8 cellular contexts compared by ENCODE assay signal in the genomic region with DNA sequence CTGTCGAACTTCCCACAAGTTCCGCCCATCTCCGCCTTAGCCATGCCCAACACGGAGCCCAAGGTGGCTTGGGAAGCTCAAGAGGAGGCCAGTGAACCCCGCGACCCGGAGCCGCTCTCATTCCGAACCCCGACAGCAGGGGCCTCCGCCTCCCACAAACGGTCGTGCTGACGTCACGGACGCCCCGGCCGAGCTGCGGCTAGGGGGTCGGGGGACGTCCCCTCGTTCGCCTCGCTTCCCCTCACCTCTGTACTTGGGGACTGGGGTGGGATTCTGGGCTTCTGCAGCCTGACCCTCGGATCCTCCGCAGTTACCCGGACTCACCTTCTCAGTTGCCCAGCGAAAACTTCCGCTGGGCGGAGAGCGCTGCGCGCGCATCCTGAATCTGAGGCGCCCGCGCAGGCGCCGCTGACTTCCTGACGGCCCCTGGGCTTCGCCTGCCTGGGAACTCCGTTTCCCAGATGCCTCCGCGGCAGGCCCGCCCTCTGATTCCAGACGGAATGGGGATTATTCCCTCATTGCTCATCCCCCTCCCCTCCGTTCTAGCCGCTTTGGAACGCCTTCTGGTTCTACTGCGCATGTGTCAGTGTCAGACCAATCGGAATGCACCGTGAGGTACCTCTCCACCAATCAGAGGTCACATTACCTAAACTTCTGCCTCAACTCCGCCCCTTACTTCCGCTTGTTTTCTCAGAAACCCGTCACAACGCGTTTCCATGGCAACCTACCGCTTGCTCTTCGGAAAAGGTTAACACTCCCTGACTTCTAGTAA. TPM values are rescaled to one million over a fixed set of nuclear protein-coding genes. Genes with fewer than 3 reads are reported as not detected.
DNase-seq lines count a peak whose midpoint lies in the region; ATAC-seq, FAIRE-seq and TF ChIP-seq lines count a peak whose summit lies in the region.

A gene with protein sequence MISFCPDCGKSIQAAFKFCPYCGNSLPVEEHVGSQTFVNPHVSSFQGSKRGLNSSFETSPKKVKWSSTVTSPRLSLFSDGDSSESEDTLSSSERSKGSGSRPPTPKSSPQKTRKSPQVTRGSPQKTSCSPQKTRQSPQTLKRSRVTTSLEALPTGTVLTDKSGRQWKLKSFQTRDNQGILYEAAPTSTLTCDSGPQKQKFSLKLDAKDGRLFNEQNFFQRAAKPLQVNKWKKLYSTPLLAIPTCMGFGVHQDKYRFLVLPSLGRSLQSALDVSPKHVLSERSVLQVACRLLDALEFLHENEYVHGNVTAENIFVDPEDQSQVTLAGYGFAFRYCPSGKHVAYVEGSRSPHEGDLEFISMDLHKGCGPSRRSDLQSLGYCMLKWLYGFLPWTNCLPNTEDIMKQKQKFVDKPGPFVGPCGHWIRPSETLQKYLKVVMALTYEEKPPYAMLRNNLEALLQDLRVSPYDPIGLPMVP (minus strand): TSS at position 351 of the 772 bp plus-strand sequence. CDS start 9,210 bp downstream, outside the sequence.

- H3K4me2 ChIP-seq in H1 (ENCODE audit: insufficient read depth in 1 of 2, low read depth in 2 of 2, low read length in 2 of 2): peak within 1 kb of the TSS; percentile 73 to 87

- H3K9me3 ChIP-seq in NT2/D1 (ENCODE audit: insufficient read depth, low read length) (no peaks in the 10 kb centered on the region), H1 (ENCODE audit: insufficient read depth in 2 of 2, low read depth in 1 of 2, low read length in 1 of 2) (no peaks in the 10 kb centered on the region)

- H3K27me3 Mint-ChIP-seq in activated CD8-positive, alpha-beta memory T cell treated with anti-CD3 and anti-CD28 coated beads, Interleukin-2, amount 10 ng/mL, durations not matched to agents 7 days and 5 days: no peaks in the 10 kb centered on the region
- no peaks in the 10 kb centered on the region for H3K27me3 Mint-ChIP-seq in memory B cell

- no peak within 1 kb of the TSS for H2BK20ac ChIP-seq in H1 (ENCODE audit: low read length)

- peaks cover 3% of the 10 kb centered on the region for H3K9me3 Mint-ChIP-seq in activated CD8-positive, alpha-beta memory T cell treated with anti-CD3 and anti-CD28 coated beads, Interleukin-2, amount 10 ng/mL, durations not matched to agents 7 days and 5 days (ENCODE audit: low read depth)
- no peaks in the 10 kb centered on the region for H3K9me3 Mint-ChIP-seq in memory B cell

- H3K79me1 ChIP-seq in H1 (ENCODE audit: low read depth, low read length): no peaks in the 10 kb centered on the region; the same call in 1 of the 2 replicates

- peak within 1 kb of the TSS; percentile 53; the same call in 1 of the 2 replicates for H2BK5ac ChIP-seq in H1 (ENCODE audit: low read depth, low read length)

- TF ChIP-seq EP300 in H1 (IDR thresholded peaks at IDR 0.05; ENCODE audit: borderline replicate concordance in 1 of 2, low read depth in 2 of 2, low read length in 2 of 2): no peak

- H3K14ac ChIP-seq in H1 (ENCODE audit: insufficient read length): no peak within 1 kb of the TSS

- ATAC-seq in GM21381 (IDR thresholded peaks at IDR 0.05; ENCODE audit: unreplicated experiment) (peak; percentile 72), memory B cell (ENCODE audit: low read depth) (peak; percentile 77)
- peak; percentile 90 for ATAC-seq in activated CD8-positive, alpha-beta memory T cell treated with anti-CD3 and anti-CD28 coated beads, Interleukin-2, amount 10 ng/mL, durations not matched to agents 7 days and 5 days

- no peak for TF ChIP-seq CTCF in H1 (IDR thresholded peaks at IDR 0.05; ENCODE audit: control extremely low read depth in 1 of 3, insufficient read depth in 1 of 3, low read depth in 1 of 3, low read length in 3 of 3)

- H4K5ac ChIP-seq in H1 (ENCODE audit: insufficient read length, low read depth, low read length): peak within 1 kb of the TSS; percentile 34

- peak within 1 kb of the TSS; percentile 99 for H2AFZ ChIP-seq in H1 (ENCODE audit: low read length)

- H2BK12ac ChIP-seq in H1 (ENCODE audit: low read depth, low read length): no peak within 1 kb of the TSS

- H4K8ac ChIP-seq in H1 (ENCODE audit: extremely low read depth, insufficient read depth, low read length): peak within 1 kb of the TSS; percentile 91

- H3K56ac ChIP-seq in H1 (replicated peaks; ENCODE audit: insufficient read length, low read depth, low read length): peak within 1 kb of the TSS; percentile 56

- peaks cover 16% of the 10 kb centered on the region for H3K36me3 Mint-ChIP-seq in activated CD8-positive, alpha-beta memory T cell treated with anti-CD3 and anti-CD28 coated beads, Interleukin-2, amount 10 ng/mL, durations not matched to agents 7 days and 5 days
- peaks cover 5% of the 10 kb centered on the region for H3K36me3 Mint-ChIP-seq in memory B cell

- no peak within 1 kb of the TSS for H2AK5ac ChIP-seq in H1 (ENCODE audit: low read depth, low read length)

- peak within 1 kb of the TSS; percentile 87 for H3K27ac ChIP-seq in H1 (ENCODE audit: low read depth, low read length)

- TF ChIP-seq RAD21 in H1 (IDR thresholded peaks at IDR 0.05 in 1 of 2, conservative IDR thresholded peaks at IDR 0.05 in 1 of 2; ENCODE audit: low read depth in 2 of 2, low read length in 2 of 2): no peak

- no peak within 1 kb of the TSS for H3K4ac ChIP-seq in H1 (replicated peaks; ENCODE audit: insufficient read length, low read depth, low read length)

- POLR2A ChIA-PET in H1 (lab: Charles Lee; ENCODE audit: partially characterized antibody): interaction anchor here (0.8 to 1.7 kb wide), 9 partner anchors 13 to 148 kb away, joined by 3 to 15 read pairs (median 3); a partner anchor contains a TSS

- H3K36me3 ChIP-seq in NT2/D1 (ENCODE audit: insufficient read depth, insufficient read length, low read length) (peaks cover 31% of the 10 kb centered on the region), H1 (ENCODE audit: control insufficient read depth in 2 of 4, insufficient read depth in 4 of 4, low read length in 3 of 4) (peaks cover 0 to 2% (median 0%) of the 10 kb centered on the region in 4 experiments; a peak in 1 of 8 replicates)

- CTCF ChIA-PET in activated CD8-positive, alpha-beta memory T cell treated with anti-CD3 and anti-CD28 coated beads, Interleukin-2, amount 10 ng/mL, durations not matched to agents 7 days and 5 days (lab: Charles Lee): interaction anchor here (0.8 to 1.9 kb wide), 4 partner anchors 9 to 111 kb away, joined by 3 to 8 read pairs (median 3); no protein-coding TSS in a partner anchor
- CTCF ChIA-PET in H1 (lab: Charles Lee; ENCODE audit: partially characterized antibody): interaction anchor here (0.9 to 1.3 kb wide), 2 partner anchors 15 to 214 kb away, joined by 3 read pairs; no protein-coding TSS in a partner anchor

- H3K4me3 ChIP-seq in NT2/D1 (ENCODE audit: insufficient read length, low read depth) (peak within 1 kb of the TSS; percentile 90), H1 (ENCODE audit: extremely low read depth in 1 of 4, insufficient read depth in 2 of 4, low read depth in 3 of 4, low read length in 4 of 4) (peak within 1 kb of the TSS; percentile 73 to 92 (median 90))

- peaks cover 3 to 31% of the 10 kb centered on the region in 2 experiments; a peak in 3 of 4 replicates for H3K79me2 ChIP-seq in H1 (ENCODE audit: control insufficient read depth in 1 of 2, insufficient read depth in 2 of 2, low read length in 2 of 2)

- H3K18ac ChIP-seq in H1 (ENCODE audit: extremely low read depth, low read length): peak within 1 kb of the TSS; percentile 62; the same call in 1 of the 2 replicates

- no peaks in the 10 kb centered on the region for H3K27me3 ChIP-seq in NT2/D1 (ENCODE audit: insufficient read depth, insufficient read length)
- no peaks in the 10 kb centered on the region for H3K27me3 ChIP-seq in H1 (replicated peaks in 1 of 4; ENCODE audit: control insufficient read depth in 3 of 4, extremely low read depth in 1 of 4, insufficient read depth in 3 of 4, low read length in 3 of 4)

- peak within 1 kb of the TSS; percentile 80 for H3K4me3 Mint-ChIP-seq in activated CD8-positive, alpha-beta memory T cell treated with anti-CD3 and anti-CD28 coated beads, Interleukin-2, amount 10 ng/mL, durations not matched to agents 7 days and 5 days
- H3K4me3 Mint-ChIP-seq in memory B cell: peak within 1 kb of the TSS; percentile 87

- H2BK15ac ChIP-seq in H1 (ENCODE audit: low read length): no peak within 1 kb of the TSS

- TF ChIP-seq POLR2A in H1 (IDR thresholded peaks at IDR 0.05; ENCODE audit: control extremely low read depth in 1 of 2, low read depth in 2 of 2, low read length in 2 of 2): 0 out of 3 replicates have a peak, but pooled peaks of 1 of the 2 experiments have one; percentile 19

- H3K9ac ChIP-seq in NT2/D1 (ENCODE audit: insufficient read length, low read depth): peak within 1 kb of the TSS; percentile 86
- H3K9ac ChIP-seq in H1 (replicated peaks in 1 of 4; ENCODE audit: extremely low read depth in 1 of 4, low read depth in 3 of 4, low read length in 3 of 4): peak within 1 kb of the TSS; percentile 50 to 82 (median 76)

- peak; percentile 100 for DNase-seq in Caki2 (ENCODE audit: low read depth)
- peak; percentile 88 to 100 (median 100) for DNase-seq in HUDEP-2 (lab: John Stamatoyannopoulos, UW; ENCODE audit: unreplicated experiment in 76 of 76)
- DNase-seq in NT2/D1 (ENCODE audit: low read depth, low spot score): peak; percentile 97
- peak; percentile 99 for DNase-seq in activated CD8-positive, alpha-beta memory T cell treated with anti-CD3 and anti-CD28 coated beads, Interleukin-2, amount 10 ng/mL, durations not matched to agents 7 days and 5 days
- DNase-seq in H1 (ENCODE audit: low read depth in 1 of 2, low spot score in 2 of 2): peak; percentile 93 to 98
- DNase-seq in memory B cell (ENCODE audit: low spot score in 2 of 2): peak; percentile 92 to 98
- peak; percentile 94 for DNase-seq in stimulated activated CD8-positive, alpha-beta memory T cell treated with anti-CD3 and anti-CD28 coated beads, Interleukin-12 subunit alpha, Interleukin-12 subunit beta, amount 100 ng/mL, for 24 hours (ENCODE audit: extremely low read depth)

- FAIRE-seq in H1 (lab: Jason Lieb, UNC): peak; percentile 95

- H2BK120ac ChIP-seq in H1 (replicated peaks; ENCODE audit: low read depth, low read length): no peak within 1 kb of the TSS

- 1% methylated on average over 52 of the region's 59 CpGs; no CpG with 5 or more reads in 1 of the 2 experiments for whole genome bisulfite sequencing in H1 (ENCODE audit: extremely low coverage in 1 of 2, insufficient coverage in 1 of 2, insufficient read length in 1 of 2, insufficient replicate concordance in 2 of 2, low coverage in 1 of 2, low lambda C conversion rate in 2 of 2, missing lambda C conversion rate in 1 of 2), 2 experiments

- no peak within 1 kb of the TSS for H3K23ac ChIP-seq in H1 (ENCODE audit: insufficient read length)

- in situ Hi-C loops in Caki2 (cut with HindIII; ENCODE audit: low pct_unique_long_range_greater_than_20kb, low sequenced_read_pairs): no loop called here

- H4K91ac ChIP-seq in H1 (replicated peaks; ENCODE audit: insufficient read length, low read length): no peak within 1 kb of the TSS

- H3K23me2 ChIP-seq in H1 (ENCODE audit: low read depth, low read length): peaks cover 7% of the 10 kb centered on the region; the same call in 1 of the 2 replicates

- H3K27ac Mint-ChIP-seq in activated CD8-positive, alpha-beta memory T cell treated with anti-CD3 and anti-CD28 coated beads, Interleukin-2, amount 10 ng/mL, durations not matched to agents 7 days and 5 days: peak within 1 kb of the TSS; percentile 92
- peak within 1 kb of the TSS; percentile 99 for H3K27ac Mint-ChIP-seq in memory B cell

- H3K4me1 Mint-ChIP-seq in activated CD8-positive, alpha-beta memory T cell treated with anti-CD3 and anti-CD28 coated beads, Interleukin-2, amount 10 ng/mL, durations not matched to agents 7 days and 5 days: peaks cover 32% of the 10 kb centered on the region
- H3K4me1 Mint-ChIP-seq in memory B cell: peaks cover 16% of the 10 kb centered on the region

- H3K4me1 ChIP-seq in NT2/D1 (ENCODE audit: insufficient read depth, insufficient read length) (no peaks in the 10 kb centered on the region), H1 (replicated peaks in 1 of 4; ENCODE audit: control insufficient read depth in 3 of 4, insufficient read depth in 4 of 4, low read length in 3 of 4) (peaks cover 0 to 6% (median 0%) of the 10 kb centered on the region in 4 experiments; a peak in 3 of 7 replicates)

- peaks cover 2 to 4% of the 10 kb centered on the region in 2 experiments for H4K20me1 ChIP-seq in H1 (replicated peaks in 1 of 2; ENCODE audit: control insufficient read depth in 1 of 2, insufficient read depth in 2 of 2, low read length in 2 of 2)

RNA-seq across cellular contexts. Expression of the gene that starts here (rescaled TPM):
- 44.2 and 50.6 TPM in 2 replicates for total RNA-seq in Caki2 (2014; rRNA removed; shearing (Covaris generic); ENCODE audit: low replicate concordance)
- total RNA-seq in activated CD8-positive, alpha-beta memory T cell treated with anti-CD3 and anti-CD28 coated beads, Interleukin-2, amount 10 ng/mL, durations not matched to agents 7 days and 5 days: 10 to 100 TPM; 70.5 to 71.3 TPM
- total RNA-seq in H1 (2021; fragmentation: NEBNext Ultra II Directional; extraction: Animal tissue kit (Norgen Biotek cat#: 25700)): 34.5 and 36.1 TPM in 2 replicates
- 18.4 and 21.3 TPM in 2 replicates for polyA plus RNA-seq in H1 (2011; rRNA removed)
- polyA plus RNA-seq in H1 (2011; cell fraction: cytosol; rRNA removed): 24.1 TPM
- 24.9 TPM for polyA plus RNA-seq in H1 (2011; cell fraction: nucleus; rRNA removed)
- polyA plus RNA-seq in H1 (2012, experiment 1 of 2): 28.5 to 33.8 TPM (median 30.1 TPM) in 4 replicates
- polyA plus RNA-seq in H1 (2012, experiment 2 of 2): 27.2 TPM
- polyA plus RNA-seq in H1 (2013, experiment 1 of 2): 21.5 TPM
- polyA plus RNA-seq in H1 (2013, experiment 2 of 2): 20.4 TPM
- polyA minus RNA-seq in H1 (2011; rRNA and poly(A)+ RNA removed): 15.9 and 19.5 TPM in 2 replicates
- polyA minus RNA-seq in H1 (2011; cell fraction: cytosol; rRNA and poly(A)+ RNA removed): 10.3 TPM
- polyA minus RNA-seq in H1 (2011; cell fraction: nucleus; rRNA and poly(A)+ RNA removed): 24.9 TPM

Comparison
In these comparisons a context has a peak if more than half of its experiments do, and no peak if none do; other contexts are left out.
1. Peak in every context shown above with its lines: DNase-seq, ATAC-seq, H3K4me3 ChIP-seq and H3K27ac ChIP-seq.